In genomic region chrX:83535417-83536244, GRCh38 we compare ENCODE assay signal across 11 cellular contexts. TPM values are rescaled to one million over a fixed set of nuclear protein-coding genes. Genes with fewer than 3 reads are reported as not detected.
A peak's percentile ranks its signal among the peaks of the same experiment; 100 is the strongest.
DNase-seq lines count a peak whose midpoint lies in the region; ATAC-seq and TF ChIP-seq lines count a peak whose summit lies in the region.
"Had no signal": no experiment of that assay in that cellular context is flagged by ENCODE, and none has a peak within 500 bp of the region (broad histone marks: within the 10 kb centered on the region; RNA-seq: fewer than 3 reads in every experiment).

No MANE protein-coding gene starts in this region.

- H3K27me3 Mint-ChIP-seq in naive B cell, result no peaks in the 10 kb centered on the region
- H3K27me3 Mint-ChIP-seq in stimulated activated memory B cell treated with anti-CD40 and anti-IgM and Interleukin-4, amounts not matched to agents 10 μg/mL and 1 μg/mL and 100 μg/mL, for 72 hours, result no peaks in the 10 kb centered on the region

- no peak overlapping the region for H3K9ac ChIP-seq in SU-DHL-6 (ENCODE audit: low read length)

- no peaks in the 10 kb centered on the region for H3K36me3 ChIP-seq in SU-DHL-6 (ENCODE audit: low read length)

- no peak overlapping the region for H3K27ac ChIP-seq in SU-DHL-6 (ENCODE audit: low read depth, low read length)

- no peaks in the 10 kb centered on the region for H3K9me3 Mint-ChIP-seq in naive B cell
- H3K9me3 Mint-ChIP-seq in stimulated activated memory B cell treated with anti-CD40 and anti-IgM and Interleukin-4, amounts not matched to agents 10 μg/mL and 1 μg/mL and 100 μg/mL, for 72 hours, result no peaks in the 10 kb centered on the region
- H3K9me3 Mint-ChIP-seq: neural crest cell had no signal

- H4K20me1 ChIP-seq in SU-DHL-6 (ENCODE audit: low read depth, low read length), result no peaks in the 10 kb centered on the region

- no peak for DNase-seq in naive B cell
- DNase-seq in D341Med (ENCODE audit: low spot score), result no peak
- no peak for DNase-seq in SKM-1 treated with dmso at 0.1 percent for 144 hours (lab: John Stamatoyannopoulos, UW; ENCODE audit: unreplicated experiment)
- DNase-seq in amniotic stem cell (lab: John Stamatoyannopoulos, UW), result no peak
- DNase-seq: stimulated activated naive CD4-positive, alpha-beta T cell had no signal

- H3K4me3 Mint-ChIP-seq in naive B cell, result peak overlapping the region in 7 of 8 donors; percentile 48 to 83 (median 71)
- no peak overlapping the region for H3K4me3 Mint-ChIP-seq in stimulated activated memory B cell treated with anti-CD40 and anti-IgM and Interleukin-4, amounts not matched to agents 10 μg/mL and 1 μg/mL and 100 μg/mL, for 72 hours
- H3K4me3 Mint-ChIP-seq: neural crest cell had no signal

- no peaks in the 10 kb centered on the region for H3K36me3 Mint-ChIP-seq in naive B cell
- H3K36me3 Mint-ChIP-seq in stimulated activated memory B cell treated with anti-CD40 and anti-IgM and Interleukin-4, amounts not matched to agents 10 μg/mL and 1 μg/mL and 100 μg/mL, for 72 hours, result no peaks in the 10 kb centered on the region

- H3K27me3 ChIP-seq in SU-DHL-6 (ENCODE audit: low read length), result no peaks in the 10 kb centered on the region

- no peaks in the 10 kb centered on the region for H3K4me1 Mint-ChIP-seq in naive B cell
- no peaks in the 10 kb centered on the region for H3K4me1 Mint-ChIP-seq in stimulated activated memory B cell treated with anti-CD40 and anti-IgM and Interleukin-4, amounts not matched to agents 10 μg/mL and 1 μg/mL and 100 μg/mL, for 72 hours
- H3K4me1 Mint-ChIP-seq: neural crest cell had no signal

- no peak for TF ChIP-seq CTCF in SU-DHL-6 (IDR thresholded peaks at IDR 0.05; ENCODE audit: insufficient read depth, low read length, poor library complexity, severe bottlenecking)

- H3F3A ChIP-seq in SU-DHL-6 (ENCODE audit: insufficient read depth), result no peaks in the 10 kb centered on the region

- H3K4me2 ChIP-seq in SU-DHL-6 (ENCODE audit: low read depth, low read length, poor library complexity, severe bottlenecking), result peak overlapping the region; percentile 29

- peak overlapping the region in 1 of 6 donors; percentile 16 for H3K27ac Mint-ChIP-seq in naive B cell
- H3K27ac Mint-ChIP-seq in stimulated activated memory B cell treated with anti-CD40 and anti-IgM and Interleukin-4, amounts not matched to agents 10 μg/mL and 1 μg/mL and 100 μg/mL, for 72 hours, result no peak overlapping the region

- H3K79me2 ChIP-seq in SU-DHL-6 (ENCODE audit: insufficient read depth, low read length), result no peaks in the 10 kb centered on the region

- no peaks in the 10 kb centered on the region for H3K9me3 ChIP-seq in SU-DHL-6 (ENCODE audit: insufficient read depth, low read length)

- H2AFZ ChIP-seq in SU-DHL-6 (ENCODE audit: low read depth, low read length, severe bottlenecking), result no peak overlapping the region

- ATAC-seq in GM18909 (IDR thresholded peaks at IDR 0.05; ENCODE audit: poor library complexity, unreplicated experiment), result peak; percentile 78
- peak; percentile 82 for ATAC-seq in HG02852 (IDR thresholded peaks at IDR 0.05; ENCODE audit: unreplicated experiment)
- no peak for ATAC-seq in naive B cell (ENCODE audit: low read depth in 2 of 2)
- ATAC-seq in stimulated activated memory B cell treated with anti-CD40 and anti-IgM and Interleukin-4, amounts not matched to agents 10 μg/mL and 1 μg/mL and 100 μg/mL, for 72 hours, result no peak
- ATAC-seq: esophagus mucosa had no signal

- H3K9me2 ChIP-seq in SU-DHL-6 (replicated peaks; ENCODE audit: insufficient read depth, low read length), result no peaks in the 10 kb centered on the region

- no peak overlapping the region for H3K4me3 ChIP-seq in SU-DHL-6 (ENCODE audit: insufficient read depth, low read length, poor library complexity, severe bottlenecking)

RNA-seq across cellular contexts. Expression of gene POU3F4, which starts 27.5 kb away (rescaled TPM):
- polyA plus RNA-seq in naive B cell (ENCODE audit: low read depth in 6 of 6), result not detected

Comparison
In these comparisons a context has a peak if more than half of its experiments do, and no peak if none do; other contexts are left out.
1. ATAC-seq: peak in GM18909 (single experiment) and HG02852 (single experiment); none in naive B cell (0 of 2) and stimulated activated memory B cell treated with anti-CD40 and anti-IgM and Interleukin-4, amounts not matched to agents 10 μg/mL and 1 μg/mL and 100 μg/mL, for 72 hours (single experiment).